ENCODE assay signal across 10 cellular contexts in genomic region chr1:63917571-63918394, GRCh38.
DNase-seq lines count a peak whose midpoint lies in the region; FAIRE-seq and TF ChIP-seq lines count a peak whose summit lies in the region.
"Had no signal": no experiment of that assay in that cellular context is flagged by ENCODE, and none has a peak within 500 bp of the region (broad histone marks: within the 10 kb centered on the region; RNA-seq: fewer than 3 reads in every experiment).

No MANE protein-coding gene starts in this region.

- dilution Hi-C loops in keratinocyte (cut with MboI; ENCODE audit: extremely low pct_ligation_motif_present, low sequenced_read_pairs), result no loop called here

- no peaks in the 10 kb centered on the region for H3K9me1 ChIP-seq in keratinocyte (ENCODE audit: control insufficient read depth, extremely low read depth, insufficient read depth, low read length)

- no peaks in the 10 kb centered on the region for H3K9me3 ChIP-seq in keratinocyte (ENCODE audit: control insufficient read depth, low read depth, low read length)

- no peaks in the 10 kb centered on the region for H3K27me3 ChIP-seq in keratinocyte (ENCODE audit: control insufficient read depth, extremely low read depth, insufficient read depth, low read length)

- H4K20me1 ChIP-seq in keratinocyte (ENCODE audit: control insufficient read depth, extremely low read depth, insufficient read depth, low read length), result no peaks in the 10 kb centered on the region

- DNase-seq in SW480 (ENCODE audit: low spot score), result peak; percentile 40
- DNase-seq in keratinocyte (ENCODE audit: low read depth, low spot score), result no peak
- no peak for DNase-seq in COLO829 (ENCODE audit: low spot score)
- DNase-seq in NCI-H748 (lab: John Stamatoyannopoulos, UW; ENCODE audit: unreplicated experiment), result no peak
- no peak for DNase-seq in GM19239 (ENCODE audit: insufficient read length, low spot score)
- DNase-seq in retina, result no peak
- DNase-seq: immature natural killer cell, NCI-H2029 had no signal

- H3K79me2 ChIP-seq in keratinocyte (ENCODE audit: control insufficient read depth, insufficient read depth, low read length), result no peaks in the 10 kb centered on the region

- H3K9ac ChIP-seq in keratinocyte (ENCODE audit: control insufficient read depth, extremely low read depth, insufficient read depth, low read length), result no peak overlapping the region

- no peak overlapping the region for H2AFZ ChIP-seq in keratinocyte (ENCODE audit: control insufficient read depth, low read length)

- no peak overlapping the region for H3K4me2 ChIP-seq in keratinocyte (ENCODE audit: control insufficient read depth, extremely low read depth, insufficient read depth, low read depth, low read length)

- no peaks in the 10 kb centered on the region for H3K36me3 ChIP-seq in keratinocyte (ENCODE audit: control insufficient read depth in 2 of 2, extremely low read depth in 1 of 2, insufficient read depth in 2 of 2, low read length in 2 of 2)

- H3K4me3 ChIP-seq in GM12875 (ENCODE audit: low read depth, low read length), result no peak overlapping the region
- H3K4me3 ChIP-seq in keratinocyte (ENCODE audit: control insufficient read depth in 2 of 3, extremely low read depth in 1 of 3, insufficient read depth in 2 of 3, low read depth in 1 of 3, low read length in 3 of 3), result no peak overlapping the region

- FAIRE-seq in keratinocyte (lab: Jason Lieb, UNC) (peak; percentile 36), GM19239 (lab: Jason Lieb, UNC) (no peak)

- TF ChIP-seq CTCF in C4-2B (conservative IDR thresholded peaks at IDR 0.05) (peak; percentile 34), GM12875 (IDR thresholded peaks at IDR 0.05; ENCODE audit: borderline replicate concordance, insufficient read depth, low read depth, low read length) (peak; percentile 60), keratinocyte (optimal IDR thresholded peaks at IDR 0.05 in 1 of 3, IDR thresholded peaks at IDR 0.05 in 1 of 3, conservative IDR thresholded peaks at IDR 0.05 in 1 of 3; ENCODE audit: extremely low read depth in 1 of 3, insufficient read depth in 2 of 3, low read length in 3 of 3) (peak; percentile 25 to 51 (median 30))

- H3K4me1 ChIP-seq in keratinocyte (ENCODE audit: control insufficient read depth, extremely low read depth, insufficient read depth, low read length), result peaks cover 35% of the 10 kb centered on the region

- H3K27ac ChIP-seq in C4-2B (no peak overlapping the region), keratinocyte (ENCODE audit: control insufficient read depth, insufficient read depth, low read length) (no peak overlapping the region)
